In genomic region chr18:34978533-34978893, GRCh38 we compare ENCODE assay signal across 9 cellular contexts.
DNase-seq lines count a peak whose midpoint lies in the region; ATAC-seq, FAIRE-seq and TF ChIP-seq lines count a peak whose summit lies in the region.
"Had no signal": no experiment of that assay in that cellular context is flagged by ENCODE, and none has a peak within 500 bp of the region (broad histone marks: within the 10 kb centered on the region; RNA-seq: fewer than 3 reads in every experiment).

No MANE protein-coding gene starts in this region.

- peak; percentile 30 for DNase-seq in NCI-H345 (lab: John Stamatoyannopoulos, UW)
- no peak for DNase-seq in NCI-H345 treated with DMSO at 0.1 percent for 48 hours (lab: John Stamatoyannopoulos, UW; ENCODE audit: unreplicated experiment)
- DNase-seq in activated CD8-positive, alpha-beta T cell treated with anti-CD3 and anti-CD28 coated beads, Interleukin-2, amount 10 ng/mL, durations not matched to agents 7 days and 5 days = no peak
- DNase-seq in stomach = no peak
- no peak for DNase-seq in NCI-H446 (lab: John Stamatoyannopoulos, UW)
- no peak for DNase-seq in HTR-8/SVneo (ENCODE audit: insufficient read length, low spot score)

- POLR2A ChIA-PET in activated CD8-positive, alpha-beta T cell treated with anti-CD3 and anti-CD28 coated beads, Interleukin-2, amount 10 ng/mL, durations not matched to agents 7 days and 5 days (lab: Charles Lee) = interaction anchor here (1.3 to 1.4 kb wide), 2 partner anchors 64 to 112 kb away, joined by 3 to 5 read pairs; no protein-coding TSS in a partner anchor

- peaks cover 21% of the 10 kb centered on the region for H3K27me3 Mint-ChIP-seq in activated CD8-positive, alpha-beta T cell treated with anti-CD3 and anti-CD28 coated beads, Interleukin-2, amount 10 ng/mL, durations not matched to agents 7 days and 5 days (ENCODE audit: low read depth)

- H3K9me3 ChIP-seq in iPS-18c (ENCODE audit: control insufficient read depth, insufficient read depth, low read length) (no peaks in the 10 kb centered on the region), stomach (no peaks in the 10 kb centered on the region)

- CTCF ChIA-PET in activated CD8-positive, alpha-beta T cell treated with anti-CD3 and anti-CD28 coated beads, Interleukin-2, amount 10 ng/mL, durations not matched to agents 7 days and 5 days (lab: Charles Lee) = interaction anchor here (1.0 to 1.4 kb wide), 4 partner anchors 28 to 115 kb away, joined by 3 to 5 read pairs (median 4); no protein-coding TSS in a partner anchor

- no peak for FAIRE-seq in HTR-8/SVneo (lab: Jason Lieb, UNC)
- FAIRE-seq: TTC549 had no signal

- intact Hi-C loops in stomach (cut with DNase I; ENCODE audit: low total_unique reads) = no loop called here

- H3K36me3 Mint-ChIP-seq in activated CD8-positive, alpha-beta T cell treated with anti-CD3 and anti-CD28 coated beads, Interleukin-2, amount 10 ng/mL, durations not matched to agents 7 days and 5 days (ENCODE audit: low read depth) = no peaks in the 10 kb centered on the region

- WGBS in stomach, 5 donors = 1 to 3% (median 1%) methylated on average over 5 of the region's 5 CpGs

- peak overlapping the region; percentile 85 to 93 (median 86) for H3K27ac ChIP-seq in stomach

- peaks cover 18% of the 10 kb centered on the region for H3K4me1 Mint-ChIP-seq in activated CD8-positive, alpha-beta T cell treated with anti-CD3 and anti-CD28 coated beads, Interleukin-2, amount 10 ng/mL, durations not matched to agents 7 days and 5 days (ENCODE audit: low read depth)

- peak overlapping the region; percentile 51 for H3K27ac Mint-ChIP-seq in activated CD8-positive, alpha-beta T cell treated with anti-CD3 and anti-CD28 coated beads, Interleukin-2, amount 10 ng/mL, durations not matched to agents 7 days and 5 days

- no peak for TF ChIP-seq EP300 in stomach (IDR thresholded peaks at IDR 0.05)

- H3K4me1 ChIP-seq in stomach = peaks cover 0 to 40% (median 28%) of the 10 kb centered on the region in 4 donors

- TF ChIP-seq CTCF in stomach (IDR thresholded peaks at IDR 0.05) = no peak

- H3K36me3 ChIP-seq in stomach = no peaks in the 10 kb centered on the region

- TF ChIP-seq POLR2A in stomach (IDR thresholded peaks at IDR 0.05) = no peak

- H3K4me3 Mint-ChIP-seq in activated CD8-positive, alpha-beta T cell treated with anti-CD3 and anti-CD28 coated beads, Interleukin-2, amount 10 ng/mL, durations not matched to agents 7 days and 5 days = peak overlapping the region; percentile 80

- ATAC-seq in activated CD8-positive, alpha-beta T cell treated with anti-CD3 and anti-CD28 coated beads, Interleukin-2, amount 10 ng/mL, durations not matched to agents 7 days and 5 days = no peak
- ATAC-seq in GM18868 (IDR thresholded peaks at IDR 0.05; ENCODE audit: unreplicated experiment) = no peak

- peaks cover 0 to 4% (median 0%) of the 10 kb centered on the region in 3 donors for H3K27me3 ChIP-seq in stomach

- no peaks in the 10 kb centered on the region for H3K9me3 Mint-ChIP-seq in activated CD8-positive, alpha-beta T cell treated with anti-CD3 and anti-CD28 coated beads, Interleukin-2, amount 10 ng/mL, durations not matched to agents 7 days and 5 days (ENCODE audit: insufficient read depth)

- H3K4me3 ChIP-seq in iPS-18c (ENCODE audit: insufficient read depth, low read depth, low read length) (peak overlapping the region; percentile 71; the same call in 1 of the 2 replicates), stomach (peak overlapping the region; percentile 59 to 92 (median 80))
